In genomic region chr1:58618303-58618702, GRCh38 we compare ENCODE assay signal across 10 cellular contexts. TPM values are rescaled to one million over a fixed set of nuclear protein-coding genes. Genes with fewer than 3 reads are reported as not detected.
DNase-seq lines count a peak whose midpoint lies in the region; ATAC-seq and TF ChIP-seq lines count a peak whose summit lies in the region.
"Had no signal": no experiment of that assay in that cellular context is flagged by ENCODE, and none has a peak within 500 bp of the region (broad histone marks: within the 10 kb centered on the region; RNA-seq: fewer than 3 reads in every experiment).

No MANE protein-coding gene starts in this region.

- H3K9me3 Mint-ChIP-seq in CD14-positive monocyte, result no peaks in the 10 kb centered on the region
- H3K9me3 Mint-ChIP-seq in chondrocyte (ENCODE audit: low read depth), result peaks cover 2% of the 10 kb centered on the region
- H3K9me3 Mint-ChIP-seq: activated naive CD8-positive, alpha-beta T cell treated with anti-CD3 and anti-CD28 coated beads, Interleukin-2, amount 10 ng/mL, durations not matched to agents 7 days and 5 days had no signal

- H3K27me3 Mint-ChIP-seq in CD14-positive monocyte (ENCODE audit: low read depth in 3 of 3) (peaks cover 0 to 3% (median 0%) of the 10 kb centered on the region in 3 donors), chondrocyte (ENCODE audit: low read depth) (no peaks in the 10 kb centered on the region)

- H3K4me1 Mint-ChIP-seq in CD14-positive monocyte (peaks cover 49% of the 10 kb centered on the region), chondrocyte (ENCODE audit: low read depth) (peaks cover 19% of the 10 kb centered on the region)

- H3K27ac Mint-ChIP-seq in CD14-positive monocyte (peak overlapping the region; percentile 79 to 95 (median 84)), chondrocyte (ENCODE audit: unreplicated experiment) (peak overlapping the region; percentile 76)
- H3K27ac Mint-ChIP-seq: activated naive CD8-positive, alpha-beta T cell treated with anti-CD3 and anti-CD28 coated beads, Interleukin-2, amount 10 ng/mL, durations not matched to agents 7 days and 5 days had no signal

- H3K4me3 Mint-ChIP-seq in CD14-positive monocyte (peak overlapping the region in 1 of 2 donors; percentile 68), chondrocyte (ENCODE audit: unreplicated experiment) (no peak overlapping the region)
- H3K4me3 Mint-ChIP-seq: activated naive CD8-positive, alpha-beta T cell treated with anti-CD3 and anti-CD28 coated beads, Interleukin-2, amount 10 ng/mL, durations not matched to agents 7 days and 5 days had no signal

- DNase-seq in CD14-positive monocyte (ENCODE audit: low spot score) (peak; percentile 92), LHCN-M2 (ENCODE audit: low read depth) (peak; percentile 84), chondrocyte (ENCODE audit: low spot score) (no peak), myocyte (ENCODE audit: low read depth) (peak; percentile 66), putamen (ENCODE audit: low spot score) (no peak)
- DNase-seq in stimulated activated CD8-positive, alpha-beta memory T cell treated with anti-CD3 and anti-CD28 coated beads, Interleukin-4, amount 100 ng/mL, for 48 hours, result no peak
- DNase-seq: activated naive CD8-positive, alpha-beta T cell treated with anti-CD3 and anti-CD28 coated beads, Interleukin-2, amount 10 ng/mL, durations not matched to agents 7 days and 5 days; NCI-H82 had no signal

- H3K36me3 Mint-ChIP-seq in CD14-positive monocyte, result no peaks in the 10 kb centered on the region
- no peaks in the 10 kb centered on the region for H3K36me3 Mint-ChIP-seq in chondrocyte (ENCODE audit: low read depth)
- H3K36me3 Mint-ChIP-seq: activated naive CD8-positive, alpha-beta T cell treated with anti-CD3 and anti-CD28 coated beads, Interleukin-2, amount 10 ng/mL, durations not matched to agents 7 days and 5 days had no signal

- intact Hi-C loops in CD14-positive monocyte (cut with micrococcal nuclease), result no loop called here

- TF ChIP-seq CTCF in CD14-positive monocyte (IDR thresholded peaks at IDR 0.05), result no peak
- no peak for TF ChIP-seq CTCF in chondrocyte (IDR thresholded peaks at IDR 0.05)

- ATAC-seq in GM18861 (IDR thresholded peaks at IDR 0.05; ENCODE audit: unreplicated experiment) (no peak), GM19324 (IDR thresholded peaks at IDR 0.05; ENCODE audit: low FRiP score, unreplicated experiment) (no peak)

RNA-seq across cellular contexts. Expression of gene TACSTD2, which starts 41.3 kb away (rescaled TPM):
- polyA plus RNA-seq in CD14-positive monocyte, result not detected
- not detected in 2 replicates for total RNA-seq in LHCN-M2 (2014; rRNA removed)
- polyA plus RNA-seq in LHCN-M2 (2012), result not detected
- 0.22 to 0.33 TPM (median 0.30 TPM) in 3 replicates for total RNA-seq in chondrocyte
- total RNA-seq in myocyte, result not detected in 2 replicates
- 0.06 TPM for polyA plus RNA-seq in myocyte (2012)
- total RNA-seq: activated naive CD8-positive, alpha-beta T cell treated with anti-CD3 and anti-CD28 coated beads, Interleukin-2, amount 10 ng/mL, durations not matched to agents 7 days and 5 days had no signal

Comparison
In these comparisons a context has a peak if more than half of its experiments do, and no peak if none do; other contexts are left out.
1. DNase-seq: peak in CD14-positive monocyte (single experiment), LHCN-M2 (single experiment) and myocyte (single experiment); none in chondrocyte (single experiment), putamen (single experiment) and stimulated activated CD8-positive, alpha-beta memory T cell treated with anti-CD3 and anti-CD28 coated beads, Interleukin-4, amount 100 ng/mL, for 48 hours (single experiment).